ENCODE assay signal across 1 cellular context in genomic region chr7:134781171-134781570, GRCh38.
TF ChIP-seq lines count a peak whose summit lies in the region.

No MANE protein-coding gene starts in this region.

TF ChIP-seq in HepG2, 621 proteins besides CTCF, POLR2A, EP300 and RAD21:
- TF ChIP-seq FUBP1 (CRISPR knock-in tag; IDR thresholded peaks at IDR 0.05; ENCODE audit: borderline replicate concordance) (no peak), NCOA5 (CRISPR knock-in tag; IDR thresholded peaks at IDR 0.05) (no peak), HHEX (CRISPR knock-in tag; IDR thresholded peaks at IDR 0.05) (no peak), ZNF737 (CRISPR knock-in tag; IDR thresholded peaks at IDR 0.05; ENCODE audit: borderline replicate concordance) (no peak), NFYC (CRISPR knock-in tag; IDR thresholded peaks at IDR 0.05) (no peak), XRCC5 (optimal IDR thresholded peaks at IDR 0.05; ENCODE audit: low read length) (no peak), SOX6 (IDR thresholded peaks at IDR 0.05) (no peak), SOX6 (CRISPR knock-in tag; IDR thresholded peaks at IDR 0.05) (no peak), ZKSCAN1 (IDR thresholded peaks at IDR 0.05; ENCODE audit: low read length) (no peak), PHF8 (CRISPR knock-in tag; IDR thresholded peaks at IDR 0.05) (no peak), THAP9 (CRISPR knock-in tag; IDR thresholded peaks at IDR 0.05; ENCODE audit: borderline replicate concordance) (no peak), ZNF512B (CRISPR knock-in tag; IDR thresholded peaks at IDR 0.05; ENCODE audit: borderline replicate concordance) (no peak), ZNF12 (CRISPR knock-in tag; IDR thresholded peaks at IDR 0.05) (no peak), ZNF367 (CRISPR knock-in tag; IDR thresholded peaks at IDR 0.05; ENCODE audit: borderline replicate concordance) (no peak), RCOR2 (CRISPR knock-in tag; IDR thresholded peaks at IDR 0.05) (no peak), KLF16 (CRISPR knock-in tag; IDR thresholded peaks at IDR 0.05) (no peak), ZBTB26 (CRISPR knock-in tag; IDR thresholded peaks at IDR 0.05; ENCODE audit: borderline replicate concordance) (no peak), ZNF83 (CRISPR knock-in tag; IDR thresholded peaks at IDR 0.05; ENCODE audit: borderline replicate concordance) (no peak), DZIP1 (CRISPR knock-in tag; IDR thresholded peaks at IDR 0.05) (no peak), ZNF790 (CRISPR knock-in tag; IDR thresholded peaks at IDR 0.05; ENCODE audit: borderline replicate concordance) (no peak)
- TF ChIP-seq, protein P1, sequence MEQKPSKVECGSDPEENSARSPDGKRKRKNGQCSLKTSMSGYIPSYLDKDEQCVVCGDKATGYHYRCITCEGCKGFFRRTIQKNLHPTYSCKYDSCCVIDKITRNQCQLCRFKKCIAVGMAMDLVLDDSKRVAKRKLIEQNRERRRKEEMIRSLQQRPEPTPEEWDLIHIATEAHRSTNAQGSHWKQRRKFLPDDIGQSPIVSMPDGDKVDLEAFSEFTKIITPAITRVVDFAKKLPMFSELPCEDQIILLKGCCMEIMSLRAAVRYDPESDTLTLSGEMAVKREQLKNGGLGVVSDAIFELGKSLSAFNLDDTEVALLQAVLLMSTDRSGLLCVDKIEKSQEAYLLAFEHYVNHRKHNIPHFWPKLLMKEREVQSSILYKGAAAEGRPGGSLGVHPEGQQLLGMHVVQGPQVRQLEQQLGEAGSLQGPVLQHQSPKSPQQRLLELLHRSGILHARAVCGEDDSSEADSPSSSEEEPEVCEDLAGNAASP (CRISPR knock-in tag; IDR thresholded peaks at IDR 0.05; ENCODE audit: borderline replicate concordance), result no peak
TF ChIP-seq in HepG2: peak in this region for 0.
